7 cellular contexts compared by ENCODE assay signal in the genomic region with DNA sequence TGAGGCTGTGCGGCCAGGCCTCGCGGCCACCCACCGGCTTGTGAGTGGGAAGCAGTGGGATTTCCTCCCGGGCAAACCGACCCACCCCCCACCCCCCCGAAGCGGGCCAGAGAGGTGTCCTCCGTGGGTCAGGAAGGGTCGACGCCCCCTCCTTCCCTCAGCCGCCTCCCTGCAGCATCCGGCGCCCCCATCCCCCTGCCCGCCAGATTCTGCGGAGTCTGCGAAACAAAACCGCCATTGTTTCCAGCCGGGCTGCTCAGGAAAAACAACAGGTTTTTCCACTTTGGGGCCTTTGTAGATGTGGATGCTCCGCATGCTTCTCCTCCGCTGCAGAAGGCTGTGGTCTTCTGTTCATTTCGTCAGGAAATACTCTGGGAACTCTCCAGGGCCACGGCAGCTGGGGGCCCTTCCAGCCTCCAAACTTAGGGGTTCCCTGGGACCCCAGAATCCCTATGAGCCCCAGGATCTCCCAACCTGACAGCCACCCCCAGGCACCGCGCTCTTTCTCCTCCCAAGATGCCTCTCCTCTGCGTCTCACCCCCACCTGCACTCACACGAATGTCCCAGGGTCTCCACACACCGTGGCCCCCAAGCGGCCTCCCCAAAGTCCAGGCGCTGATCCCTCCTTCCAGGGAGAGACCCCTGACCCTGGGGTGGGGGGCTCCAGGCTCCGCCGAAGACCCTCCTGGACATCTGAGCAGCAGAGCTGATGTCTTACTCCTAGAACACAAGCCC.
DNase-seq lines count a peak whose midpoint lies in the region; ATAC-seq and TF ChIP-seq lines count a peak whose summit lies in the region.
"Not testable (repeated sequence)": the region's sequence is repeated elsewhere in the genome, so short reads cannot be mapped to it uniquely, and the experiment has no call there.

No MANE protein-coding gene starts in this region.

- H3K4me3 ChIP-seq in HCT116 (replicated peaks in 1 of 2; ENCODE audit: low read depth in 1 of 2, low read length in 2 of 2) = 0 out of 4 replicates have a peak overlapping the region, but pooled peaks of 1 of the 2 experiments have one; percentile 4
- not testable (repeated sequence) for H3K4me3 ChIP-seq in endodermal cell (ENCODE audit: low read length)

- RAD21 ChIA-PET in HCT116 (lab: Charles Lee; ENCODE audit: low non-redundant PET in 1 of 2, low total read pairs in 2 of 2, uncharacterized antibody in 2 of 2, unreplicated experiment in 2 of 2) = not testable (repeated sequence)

- intact Hi-C loops in HCT116 (cut with micrococcal nuclease); sciatic nerve (cut with DNase I): not testable (repeated sequence)

- not testable (repeated sequence) for H3K9me3 ChIP-seq in HCT116 (ENCODE audit: control insufficient read depth in 1 of 2, insufficient read depth in 1 of 2, low read depth in 1 of 2, low read length in 2 of 2); endodermal cell (ENCODE audit: control insufficient read depth, low read length)

- POLR2A ChIA-PET in HCT116 (lab: Charles Lee) = not testable (repeated sequence)

- not testable (repeated sequence) for H4K20me1 ChIP-seq in HCT116 (ENCODE audit: insufficient read depth)

- not testable (repeated sequence) for H3K36me3 Mint-ChIP-seq in activated naive CD8-positive, alpha-beta T cell; endodermal cell (ENCODE audit: low read depth); nephron (ENCODE audit: low read depth)

- H3K27me3 Mint-ChIP-seq in activated naive CD8-positive, alpha-beta T cell; nephron (ENCODE audit: low read depth): not testable (repeated sequence)
- peaks cover 11% of the 10 kb centered on the region for H3K27me3 Mint-ChIP-seq in endodermal cell (ENCODE audit: insufficient read depth)

- DNase-seq in HCT116 (ENCODE audit: low read depth, low spot score); sciatic nerve (ENCODE audit: low spot score): not testable (repeated sequence)
- DNase-seq in RPMI7951 (ENCODE audit: low read depth) (peak; percentile 27), endodermal cell (peak; percentile 74), islet precursor cell (peak; percentile 93)

- H3K4me1 ChIP-seq in HCT116 (ENCODE audit: control insufficient read depth in 1 of 2, insufficient read depth in 2 of 2, low read length in 2 of 2) = peaks cover 7 to 16% of the 10 kb centered on the region in 2 experiments
- H3K4me1 ChIP-seq in endodermal cell (ENCODE audit: control insufficient read depth, insufficient read depth, low read length) = not testable (repeated sequence)

- not testable (repeated sequence) for H3K36me3 ChIP-seq in HCT116 (ENCODE audit: control insufficient read depth in 1 of 2, insufficient read depth in 2 of 2, low read length in 2 of 2); endodermal cell (ENCODE audit: control insufficient read depth, insufficient read depth, low read length)

- BruUV-seq in HCT116 (replicated peaks; lab: Mats Ljungman, UMichigan) = not testable (repeated sequence)

- not testable (repeated sequence) for H3K27ac Mint-ChIP-seq in activated naive CD8-positive, alpha-beta T cell
- H3K27ac Mint-ChIP-seq in endodermal cell (peak overlapping the region; percentile 79), nephron (peak overlapping the region; percentile 89 to 94 (median 91))

- TF ChIP-seq RAD21 in HCT116 (IDR thresholded peaks at IDR 0.05; ENCODE audit: low read depth) = not testable (repeated sequence)

- CTCF ChIA-PET in HCT116 (lab: Charles Lee) = not testable (repeated sequence)

- not testable (repeated sequence) for H3K4me1 Mint-ChIP-seq in activated naive CD8-positive, alpha-beta T cell (ENCODE audit: low read depth)
- H3K4me1 Mint-ChIP-seq in endodermal cell = peaks cover 16% of the 10 kb centered on the region
- peaks cover 37% of the 10 kb centered on the region for H3K4me1 Mint-ChIP-seq in nephron

- H3K79me2 ChIP-seq in HCT116 (ENCODE audit: insufficient read depth, low read length) = not testable (repeated sequence)

- not testable (repeated sequence) for H2AFZ ChIP-seq in HCT116 (ENCODE audit: low read depth, low read length, poor library complexity, severe bottlenecking)

- H3K9ac ChIP-seq in HCT116 (ENCODE audit: low read length) = peak overlapping the region; percentile 23; the same call in 1 of the 2 replicates
- H3K9ac ChIP-seq in endodermal cell (ENCODE audit: extremely low read depth, low read length, poor library complexity, severe bottlenecking) = not testable (repeated sequence)

- H3K9me3 Mint-ChIP-seq in activated naive CD8-positive, alpha-beta T cell (ENCODE audit: low read depth) = not testable (repeated sequence)
- H3K9me3 Mint-ChIP-seq in endodermal cell (peaks cover 15% of the 10 kb centered on the region), nephron (peaks cover 13% of the 10 kb centered on the region)

- not testable (repeated sequence) for TF ChIP-seq POLR2A in HCT116 (IDR thresholded peaks at IDR 0.05; ENCODE audit: borderline replicate concordance, extremely low read depth, insufficient read depth, insufficient read length)

- WGBS in endodermal cell (ENCODE audit: insufficient coverage in 1 of 2, insufficient read length in 1 of 2), 2 experiments = 27 to 67% methylated on average over 10 to 23 of the region's 32 CpGs

- not testable (repeated sequence) for H3K27me3 ChIP-seq in HCT116 (ENCODE audit: insufficient read depth, low read length); endodermal cell (ENCODE audit: control insufficient read depth, insufficient read depth, low read length, poor library complexity, severe bottlenecking)

- peak overlapping the region; percentile 61 for H3K4me2 ChIP-seq in HCT116 (ENCODE audit: low read length)

- not testable (repeated sequence) for H3K9me2 ChIP-seq in HCT116 (ENCODE audit: insufficient read depth)

- ATAC-seq in HCT116 (peak; percentile 56), sciatic nerve (peak; percentile 31)

- H3K27ac ChIP-seq in HCT116 (ENCODE audit: low read depth, low read length) = peak overlapping the region; percentile 40
- peak overlapping the region; percentile 30 for H3K27ac ChIP-seq in endodermal cell (ENCODE audit: low read depth, low read length)

- H3K4me3 Mint-ChIP-seq in activated naive CD8-positive, alpha-beta T cell = peak overlapping the region; percentile 38
- H3K4me3 Mint-ChIP-seq in endodermal cell = peak overlapping the region; percentile 10
- H3K4me3 Mint-ChIP-seq in nephron = peak overlapping the region; percentile 43 to 57 (median 46)

- TF ChIP-seq CTCF in HCT116 (IDR thresholded peaks at IDR 0.05 in 2 of 3, conservative IDR thresholded peaks at IDR 0.05 in 1 of 3; ENCODE audit: borderline replicate concordance in 1 of 3, insufficient read depth in 1 of 3, low read depth in 2 of 3, low read length in 2 of 3); endodermal cell (conservative IDR thresholded peaks at IDR 0.05); nephron (IDR thresholded peaks at IDR 0.05; ENCODE audit: unreplicated experiment in 3 of 3): not testable (repeated sequence)

TF ChIP-seq in HCT116, 20 proteins besides CTCF, POLR2A, EP300 and RAD21:
- TF ChIP-seq EGR1 (IDR thresholded peaks at IDR 0.05; ENCODE audit: low read depth) = 0 out of 2 replicates have a peak, but pooled peaks have one; percentile 27
- peak; percentile 29; the same call in 1 of the 2 replicates for TF ChIP-seq SP1 (IDR thresholded peaks at IDR 0.05; ENCODE audit: low read depth)
